ENCODE assay signal across 12 cellular contexts in the genomic region with DNA sequence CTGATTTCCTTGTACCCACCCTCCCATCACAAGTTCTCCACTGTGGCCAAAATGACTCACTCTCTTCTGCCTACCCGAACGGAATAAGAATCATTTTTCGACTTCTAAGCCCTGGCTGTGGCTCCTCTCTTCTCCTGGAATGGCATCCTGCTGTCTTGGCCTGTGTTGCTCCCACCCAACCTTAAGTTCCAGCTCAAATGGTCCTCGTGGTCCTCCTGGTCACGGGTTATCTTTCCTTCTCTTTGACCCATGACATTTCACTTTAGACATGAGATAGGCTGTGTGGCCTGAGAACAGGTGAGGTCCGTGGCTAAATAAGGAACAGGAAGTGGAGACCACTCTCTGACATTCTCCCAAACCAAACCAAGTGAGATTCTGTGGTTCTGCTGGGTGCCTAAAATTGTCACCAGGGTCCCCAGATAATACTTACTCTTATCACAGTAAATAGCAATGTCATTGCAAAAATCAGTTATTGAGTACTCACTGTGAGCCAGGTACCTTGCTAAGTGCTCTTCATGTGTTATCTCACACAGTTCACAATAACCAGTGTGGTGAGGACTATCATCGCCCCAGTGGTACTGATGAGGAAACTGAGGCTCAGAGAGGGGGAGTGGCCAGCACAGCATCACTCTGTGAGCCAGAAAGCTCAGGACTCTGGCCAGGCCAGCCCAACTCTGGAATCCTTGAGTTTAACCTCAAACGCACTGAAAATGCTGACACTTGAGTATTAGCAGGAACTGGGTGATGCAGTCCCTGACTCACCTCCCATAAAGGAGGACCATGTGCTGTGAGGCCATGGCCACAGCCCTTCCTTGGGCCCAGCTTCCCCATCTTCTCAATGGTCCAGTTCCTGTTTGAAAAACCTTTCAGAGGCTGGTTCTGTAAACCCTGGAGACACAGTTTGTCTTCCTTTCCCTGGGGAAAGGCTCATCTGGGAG.
DNase-seq lines count a peak whose midpoint lies in the region; ATAC-seq and TF ChIP-seq lines count a peak whose summit lies in the region.
"Had no signal": no experiment of that assay in that cellular context is flagged by ENCODE, and none has a peak within 500 bp of the region (broad histone marks: within the 10 kb centered on the region; RNA-seq: fewer than 3 reads in every experiment).

No MANE protein-coding gene starts in this region.

- H3K4me2 ChIP-seq in skeletal muscle satellite cell (ENCODE audit: low read length) = no peak overlapping the region

- CTCF ChIA-PET in CD8-positive, alpha-beta T cell (lab: Charles Lee) = interaction anchor here (2.6 kb wide), 1 partner anchor 43 kb away, joined by 8 read pairs; no protein-coding TSS in a partner anchor

- DNase-seq in HFFc6 (peak; percentile 70), ascending aorta (ENCODE audit: low spot score in 2 of 2) (peak in 1 of 2 donors; percentile 73), Right ventricle myocardium superior (peak; percentile 64), DMS53 treated with DMSO at 0.1 percent for 48 hours (lab: John Stamatoyannopoulos, UW; ENCODE audit: unreplicated experiment) (no peak), NCI-H774 (lab: John Stamatoyannopoulos, UW) (no peak)
- DNase-seq in activated CD4-positive, alpha-beta T cell treated with anti-CD3 and anti-CD28 coated beads, Interleukin-2, amount 10 ng/mL, durations not matched to agents 24 days and 14 days = no peak
- no peak for DNase-seq in CD8-positive, alpha-beta T cell
- DNase-seq: activated CD4-positive, alpha-beta memory T cell treated with anti-CD3 and anti-CD28 coated beads, Interleukin-2, amount 10 ng/mL, durations not matched to agents 7 days and 5 days; heart right ventricle; NCI-H2081 treated with DMSO at 0.1 percent for 48 hours had no signal

- peak overlapping the region; percentile 80 to 92 for H3K27ac ChIP-seq in ascending aorta
- no peak overlapping the region for H3K27ac ChIP-seq in CD8-positive, alpha-beta T cell (ENCODE audit: low read depth, low read length)

- H3K9me3 Mint-ChIP-seq in HFFc6 = peaks cover 7% of the 10 kb centered on the region; the same call in 1 of the 2 replicates
- H3K9me3 Mint-ChIP-seq in activated CD4-positive, alpha-beta T cell treated with anti-CD3 and anti-CD28 coated beads, Interleukin-2, amount 10 ng/mL, durations not matched to agents 24 days and 14 days = peaks cover 26% of the 10 kb centered on the region
- H3K9me3 Mint-ChIP-seq in CD8-positive, alpha-beta T cell = peaks cover 20% of the 10 kb centered on the region

- peak overlapping the region; percentile 65 for H3K27ac Mint-ChIP-seq in HFFc6
- H3K27ac Mint-ChIP-seq in activated CD4-positive, alpha-beta T cell treated with anti-CD3 and anti-CD28 coated beads, Interleukin-2, amount 10 ng/mL, durations not matched to agents 24 days and 14 days = no peak overlapping the region
- no peak overlapping the region for H3K27ac Mint-ChIP-seq in CD8-positive, alpha-beta T cell
- H3K27ac Mint-ChIP-seq: activated CD4-positive, alpha-beta memory T cell treated with anti-CD3 and anti-CD28 coated beads, Interleukin-2, amount 10 ng/mL, durations not matched to agents 7 days and 5 days had no signal

- peaks cover 5 to 20% of the 10 kb centered on the region in 2 donors for H3K9me3 ChIP-seq in ascending aorta
- no peaks in the 10 kb centered on the region for H3K9me3 ChIP-seq in skeletal muscle satellite cell (replicated peaks; ENCODE audit: low read length)
- peaks cover 17% of the 10 kb centered on the region for H3K9me3 ChIP-seq in CD8-positive, alpha-beta T cell (ENCODE audit: low read length)

- no peaks in the 10 kb centered on the region for H3K36me3 Mint-ChIP-seq in HFFc6 (ENCODE audit: low read depth)
- H3K36me3 Mint-ChIP-seq in activated CD4-positive, alpha-beta T cell treated with anti-CD3 and anti-CD28 coated beads, Interleukin-2, amount 10 ng/mL, durations not matched to agents 24 days and 14 days (ENCODE audit: low read depth) = no peaks in the 10 kb centered on the region
- H3K36me3 Mint-ChIP-seq in CD8-positive, alpha-beta T cell = peaks cover 3% of the 10 kb centered on the region

- peak overlapping the region; percentile 54 for H3K9ac ChIP-seq in skeletal muscle satellite cell (ENCODE audit: low read depth, low read length)

- H3K27me3 Mint-ChIP-seq in HFFc6 (ENCODE audit: insufficient read depth) = no peaks in the 10 kb centered on the region; the same call in 1 of the 2 replicates
- H3K27me3 Mint-ChIP-seq in activated CD4-positive, alpha-beta T cell treated with anti-CD3 and anti-CD28 coated beads, Interleukin-2, amount 10 ng/mL, durations not matched to agents 24 days and 14 days = peaks cover 38% of the 10 kb centered on the region
- H3K27me3 Mint-ChIP-seq in CD8-positive, alpha-beta T cell (ENCODE audit: low read depth) = peaks cover 42% of the 10 kb centered on the region

- POLR2A ChIA-PET in CD8-positive, alpha-beta T cell (lab: Charles Lee) = no interaction called here

- TF ChIP-seq CTCF in HFFc6 (IDR thresholded peaks at IDR 0.05) (no peak), ascending aorta (IDR thresholded peaks at IDR 0.05) (no peak)
- no peak for TF ChIP-seq CTCF in CD8-positive, alpha-beta T cell (IDR thresholded peaks at IDR 0.05)

- peaks cover 90% of the 10 kb centered on the region for H3K4me1 Mint-ChIP-seq in HFFc6 (ENCODE audit: low read depth)
- peaks cover 2% of the 10 kb centered on the region for H3K4me1 Mint-ChIP-seq in activated CD4-positive, alpha-beta T cell treated with anti-CD3 and anti-CD28 coated beads, Interleukin-2, amount 10 ng/mL, durations not matched to agents 24 days and 14 days
- H3K4me1 Mint-ChIP-seq in CD8-positive, alpha-beta T cell (ENCODE audit: low read depth) = peaks cover 28% of the 10 kb centered on the region
- H3K4me1 Mint-ChIP-seq: activated CD4-positive, alpha-beta memory T cell treated with anti-CD3 and anti-CD28 coated beads, Interleukin-2, amount 10 ng/mL, durations not matched to agents 7 days and 5 days had no signal

- H3K4me3 Mint-ChIP-seq in HFFc6 = no peak overlapping the region
- H3K4me3 Mint-ChIP-seq in activated CD4-positive, alpha-beta T cell treated with anti-CD3 and anti-CD28 coated beads, Interleukin-2, amount 10 ng/mL, durations not matched to agents 24 days and 14 days = no peak overlapping the region
- no peak overlapping the region for H3K4me3 Mint-ChIP-seq in CD8-positive, alpha-beta T cell
- H3K4me3 Mint-ChIP-seq: activated CD4-positive, alpha-beta memory T cell treated with anti-CD3 and anti-CD28 coated beads, Interleukin-2, amount 10 ng/mL, durations not matched to agents 7 days and 5 days had no signal

- H3K4me1 ChIP-seq in ascending aorta (peaks cover 12 to 33% of the 10 kb centered on the region in 2 donors), skeletal muscle satellite cell (ENCODE audit: control insufficient read depth, insufficient read depth, low read length) (peaks cover 69% of the 10 kb centered on the region)
- peaks cover 20% of the 10 kb centered on the region for H3K4me1 ChIP-seq in CD8-positive, alpha-beta T cell (ENCODE audit: insufficient read depth, low read length)

- H3K36me3 ChIP-seq in ascending aorta (no peaks in the 10 kb centered on the region), skeletal muscle satellite cell (ENCODE audit: insufficient read depth, low read length) (no peaks in the 10 kb centered on the region)
- H3K36me3 ChIP-seq in CD8-positive, alpha-beta T cell (ENCODE audit: insufficient read depth, low read length) = no peaks in the 10 kb centered on the region
- H3K36me3 ChIP-seq: heart right ventricle had no signal

- H3K27me3 ChIP-seq in ascending aorta (no peaks in the 10 kb centered on the region), skeletal muscle satellite cell (ENCODE audit: control insufficient read depth, insufficient read depth, low read length) (no peaks in the 10 kb centered on the region)
- H3K27me3 ChIP-seq in CD8-positive, alpha-beta T cell (ENCODE audit: insufficient read depth, low read length) = peaks cover 8% of the 10 kb centered on the region

- H3K4me3 ChIP-seq in ascending aorta (no peak overlapping the region), skeletal muscle satellite cell (ENCODE audit: low read length) (no peak overlapping the region)
- H3K4me3 ChIP-seq in CD8-positive, alpha-beta T cell (ENCODE audit: low read depth, low read length) = no peak overlapping the region
- H3K4me3 ChIP-seq: heart right ventricle had no signal

- intact Hi-C loops in ascending aorta (cut with DNase I) = loop anchor here (1.0 kb wide), 1 partner anchor 17 kb away; no protein-coding TSS in a partner anchor
- intact Hi-C loops in Right ventricle myocardium superior (cut with DNase I) = no loop called here
- intact Hi-C loops in activated CD4-positive, alpha-beta T cell treated with anti-CD3 and anti-CD28 coated beads, Interleukin-2, amount 10 ng/mL, durations not matched to agents 24 days and 14 days (cut with micrococcal nuclease) = no loop called here
- intact Hi-C loops in CD8-positive, alpha-beta T cell (cut with DNase I, micrococcal nuclease) = no loop called here

- ATAC-seq in Right ventricle myocardium superior (ENCODE audit: poor library complexity) = no peak
- no peak for ATAC-seq in CD8-positive, alpha-beta T cell
- ATAC-seq: HCT116 had no signal

Comparison
In these comparisons a context has a peak if more than half of its experiments do, and no peak if none do; other contexts are left out.
1. DNase-seq: peak in HFFc6 (single experiment) and Right ventricle myocardium superior (single experiment); none in activated CD4-positive, alpha-beta T cell treated with anti-CD3 and anti-CD28 coated beads, Interleukin-2, amount 10 ng/mL, durations not matched to agents 24 days and 14 days (single experiment), DMS53 treated with DMSO at 0.1 percent for 48 hours (single experiment), CD8-positive, alpha-beta T cell (0 of 7) and NCI-H774 (single experiment).